In genomic region chr9:80592413-80592812, GRCh38 we compare ENCODE assay signal across 27 cellular contexts.
"Had no signal": no experiment of that assay in that cellular context is flagged by ENCODE, and none has a peak within 500 bp of the region (broad histone marks: within the 10 kb centered on the region; RNA-seq: fewer than 3 reads in every experiment).

No MANE protein-coding gene starts in this region.

- H3K4me3 Mint-ChIP-seq: natural killer cell; nephron; neural progenitor cell; stimulated activated effector memory CD8-positive, alpha-beta T cell treated with anti-CD3 and anti-CD28 coated beads, Interleukin-12 subunit alpha, Interleukin-12 subunit beta, amount 100 ng/mL, for 72 hours; stimulated activated naive B cell treated with anti-CD40 and anti-IgM and Interleukin-4, amounts not matched to agents 10 μg/mL and 1 μg/mL and 100 μg/mL, for 72 hours; stimulated activated naive CD8-positive, alpha-beta T cell treated with anti-CD3 and anti-CD28 coated beads, Interleukin-15, Interleukin-2, amounts not matched to agents 100 ng/mL and 50 ng/mL, for 24 hours had no signal

- H3K36me3 Mint-ChIP-seq: natural killer cell; stimulated activated effector memory CD8-positive, alpha-beta T cell treated with anti-CD3 and anti-CD28 coated beads, Interleukin-12 subunit alpha, Interleukin-12 subunit beta, amount 100 ng/mL, for 72 hours had no signal

- H3K27me3 Mint-ChIP-seq: progenitor cell of endocrine pancreas; stimulated activated naive B cell treated with anti-CD40 and anti-IgM and Interleukin-4, amounts not matched to agents 10 μg/mL and 1 μg/mL and 100 μg/mL, for 72 hours; stimulated activated naive CD8-positive, alpha-beta T cell treated with anti-CD3 and anti-CD28 coated beads, Interleukin-15, Interleukin-2, amounts not matched to agents 100 ng/mL and 50 ng/mL, for 24 hours had no signal

- H3K27ac Mint-ChIP-seq: natural killer cell; nephron; neural progenitor cell; progenitor cell of endocrine pancreas; stimulated activated effector memory CD8-positive, alpha-beta T cell treated with anti-CD3 and anti-CD28 coated beads, Interleukin-12 subunit alpha, Interleukin-12 subunit beta, amount 100 ng/mL, for 72 hours; stimulated activated naive B cell treated with anti-CD40 and anti-IgM and Interleukin-4, amounts not matched to agents 10 μg/mL and 1 μg/mL and 100 μg/mL, for 72 hours; stimulated activated naive CD8-positive, alpha-beta T cell treated with anti-CD3 and anti-CD28 coated beads, Interleukin-15, Interleukin-2, amounts not matched to agents 100 ng/mL and 50 ng/mL, for 24 hours had no signal

- DNase-seq: natural killer cell; occipital lobe; ovary; posterior cingulate gyrus; psoas muscle; right cardiac atrium; right lobe of liver; sigmoid colon; small intestine; stimulated activated CD4-positive, alpha-beta T cell treated with anti-CD3 and anti-CD28 coated beads, Interleukin-15, amount 100 ng/mL, for 24 hours; stimulated activated CD4-positive, alpha-beta T cell treated with anti-CD3 and anti-CD28 coated beads, Interleukin-2, amount 100 ng/mL, for 24 hours; stimulated activated CD4-positive, alpha-beta T cell treated with anti-CD3 and anti-CD28 coated beads, Interleukin-2, amount 100 ng/mL, for 48 hours; stimulated activated CD4-positive, alpha-beta T cell treated with anti-CD3 and anti-CD28 coated beads, Interleukin-4, amount 100 ng/mL, for 24 hours; stimulated activated naive B cell treated with anti-CD40 and anti-IgM and Interleukin-4, amounts not matched to agents 10 μg/mL and 1 μg/mL and 100 μg/mL, for 72 hours; stimulated activated naive CD4-positive, alpha-beta T cell treated with Interleukin-2 at 50 U/mL for 16 hours; stomach; thyroid gland; trophoblast cell; upper lobe of left lung had no signal

- H3K27ac ChIP-seq: neural progenitor cell, ovary, parathyroid adenoma, psoas muscle, right lobe of liver, sigmoid colon, stomach, thoracic aorta, thyroid gland, upper lobe of left lung, vagina had no signal

- H3K4me1 Mint-ChIP-seq: natural killer cell; nephron; neural progenitor cell; stimulated activated effector memory CD8-positive, alpha-beta T cell treated with anti-CD3 and anti-CD28 coated beads, Interleukin-12 subunit alpha, Interleukin-12 subunit beta, amount 100 ng/mL, for 72 hours had no signal

- ATAC-seq: natural killer cell; psoas muscle; right cardiac atrium; right lobe of liver; stimulated activated effector memory CD8-positive, alpha-beta T cell treated with anti-CD3 and anti-CD28 coated beads, Interleukin-12 subunit alpha, Interleukin-12 subunit beta, amount 100 ng/mL, for 72 hours; stimulated activated naive B cell treated with anti-CD40 and anti-IgM and Interleukin-4, amounts not matched to agents 10 μg/mL and 1 μg/mL and 100 μg/mL, for 72 hours had no signal
